Comparison of ENCODE assay signal across 29 cellular contexts in genomic region chr19:54638683-54639082, GRCh38. TPM values are rescaled to one million over a fixed set of nuclear protein-coding genes. Genes with fewer than 3 reads are reported as not detected.
"Had no signal": no experiment of that assay in that cellular context is flagged by ENCODE, and none has a peak within 500 bp of the region (broad histone marks: within the 10 kb centered on the region; RNA-seq: fewer than 3 reads in every experiment).

No MANE protein-coding gene starts in this region.

- FAIRE-seq: endometrium, islet of Langerhans, keratinocyte had no signal

- H3K36me3 ChIP-seq: colonic mucosa, esophagus squamous epithelium, gastrocnemius medialis, heart right ventricle, lower lobe of right lung had no signal

- H3K9me3 ChIP-seq: colonic mucosa, esophagus squamous epithelium, gastrocnemius medialis, heart right ventricle, left lung, lower lobe of right lung had no signal

- H3K27me3 ChIP-seq: colonic mucosa, gastrocnemius medialis had no signal

- H3K4me1 ChIP-seq: colonic mucosa, esophagus squamous epithelium, gastrocnemius medialis, heart right ventricle, lower lobe of right lung had no signal

- H3K4me3 ChIP-seq: colonic mucosa, esophagus squamous epithelium, gastrocnemius medialis, heart right ventricle, left lung, lower lobe of right lung had no signal

- H3K27ac ChIP-seq: colonic mucosa, epithelial cell of prostate, esophagus squamous epithelium, gastrocnemius medialis, heart right ventricle, left lung, lower lobe of right lung had no signal

- DNase-seq: colonic mucosa; cortex of kidney; effector CD8-positive, alpha-beta T cell; effector memory CD8-positive, alpha-beta T cell; endodermal cell; erythroblast; esophagus squamous epithelium; foreskin fibroblast; foreskin melanocyte; gastrocnemius medialis; glutamatergic neuron; head of caudate nucleus; heart right ventricle; hippocampal formation; left cardiac atrium; left lung; left ventricle myocardium superior; lower lobe of right lung; mesenchymal stem cell; midbrain had no signal

- ATAC-seq: effector memory CD8-positive, alpha-beta T cell; esophagus mucosa; gastrocnemius medialis; heart right ventricle; left cardiac atrium; left lung; left ventricle myocardium superior; lower lobe of right lung had no signal

RNA-seq across cellular contexts. Expression of gene LILRB1, which starts 8.4 kb away (rescaled TPM):
- total RNA-seq: dermis microvascular lymphatic vessel endothelial cell, endodermal cell, kidney epithelial cell, lung microvascular endothelial cell had no signal
- polyA plus RNA-seq: keratinocyte had no signal

RNA-seq across cellular contexts. Expression of gene LILRB4, which starts 24.1 kb away (rescaled TPM):
- total RNA-seq: dermis microvascular lymphatic vessel endothelial cell, endodermal cell, glomerular endothelial cell, kidney epithelial cell, lung microvascular endothelial cell had no signal
- polyA plus RNA-seq: keratinocyte had no signal

RNA-seq across cellular contexts. Expression of gene LILRA1, which starts 45.3 kb away (rescaled TPM):
- total RNA-seq: dermis microvascular lymphatic vessel endothelial cell, endodermal cell, glomerular endothelial cell, kidney epithelial cell, lung microvascular endothelial cell had no signal
- polyA plus RNA-seq: keratinocyte had no signal
